Comparison of ENCODE assay signal across 8 cellular contexts in the genomic region with DNA sequence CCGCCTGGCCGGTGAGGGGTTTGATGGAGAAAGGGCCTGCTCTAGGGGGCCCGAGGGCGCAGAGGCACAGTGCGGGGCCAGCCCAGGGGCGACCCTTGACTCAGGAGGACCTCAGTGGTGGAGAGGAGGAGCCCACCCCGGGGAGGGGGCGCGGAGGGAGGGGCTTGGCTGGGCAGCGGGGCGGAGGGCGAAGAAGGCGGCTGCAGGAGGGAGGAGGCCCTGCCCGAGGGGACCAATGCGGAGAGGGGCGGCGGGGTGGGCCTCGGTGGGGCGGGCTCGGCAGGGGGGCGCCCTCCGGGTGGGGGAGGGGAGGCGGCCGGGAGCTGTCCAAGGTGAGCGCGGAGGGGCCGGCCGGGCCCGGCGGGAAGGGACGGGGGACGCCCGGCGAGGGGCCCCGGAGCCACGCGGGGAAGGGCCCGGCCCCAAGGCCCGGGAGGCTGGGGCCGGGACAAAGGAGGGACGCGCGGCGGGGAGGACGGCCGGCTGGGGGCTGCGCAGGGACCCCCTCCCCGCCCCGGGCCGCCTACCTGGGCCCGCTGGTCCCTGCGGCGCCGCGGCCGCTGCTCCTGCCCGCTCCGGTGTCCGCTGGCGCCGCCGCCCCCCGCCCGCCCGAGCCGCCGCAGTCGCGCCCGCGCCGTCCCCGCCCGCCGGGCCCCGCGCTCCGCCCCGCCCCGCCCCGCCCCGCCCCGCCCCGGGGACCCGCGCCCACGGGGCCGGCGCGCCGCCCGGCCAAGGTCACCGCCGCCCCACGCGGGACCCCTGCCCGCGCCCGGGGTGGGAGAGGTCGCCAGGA. TPM values are rescaled to one million over a fixed set of nuclear protein-coding genes. Genes with fewer than 3 reads are reported as not detected.
DNase-seq lines count a peak whose midpoint lies in the region; ATAC-seq and TF ChIP-seq lines count a peak whose summit lies in the region.

A gene with protein sequence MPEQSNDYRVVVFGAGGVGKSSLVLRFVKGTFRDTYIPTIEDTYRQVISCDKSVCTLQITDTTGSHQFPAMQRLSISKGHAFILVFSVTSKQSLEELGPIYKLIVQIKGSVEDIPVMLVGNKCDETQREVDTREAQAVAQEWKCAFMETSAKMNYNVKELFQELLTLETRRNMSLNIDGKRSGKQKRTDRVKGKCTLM (minus strand): TSS at position 596 of the 793 bp plus-strand sequence. CDS start 3,566 bp downstream, outside the sequence.

- no peaks in the 10 kb centered on the region for H3K9me3 ChIP-seq in ectodermal cell (ENCODE audit: control insufficient read depth, low read length)
- H3K9me3 ChIP-seq in naive thymus-derived CD4-positive, alpha-beta T cell (ENCODE audit: control insufficient read depth in 2 of 3, low read length in 3 of 3), result no peaks in the 10 kb centered on the region

- CTCF ChIA-PET in naive thymus-derived CD4-positive, alpha-beta T cell (lab: Charles Lee), result no interaction called here

- peaks cover 11 to 29% (median 18%) of the 10 kb centered on the region in 5 donors for H3K27me3 Mint-ChIP-seq in naive thymus-derived CD4-positive, alpha-beta T cell

- 1% methylated on average over 100 of the region's 100 CpGs for WGBS in ectodermal cell, 2 experiments

- H3K4me1 ChIP-seq in ectodermal cell (ENCODE audit: control insufficient read depth, insufficient read depth, low read length), result peaks cover 16% of the 10 kb centered on the region
- H3K4me1 ChIP-seq in naive thymus-derived CD4-positive, alpha-beta T cell (ENCODE audit: control insufficient read depth in 2 of 2, insufficient read depth in 2 of 2, low read length in 2 of 2), result peaks cover 0 to 8% of the 10 kb centered on the region in 2 donors

- POLR2A ChIA-PET in naive thymus-derived CD4-positive, alpha-beta T cell (lab: Charles Lee), result no interaction called here

- H3K36me3 ChIP-seq in ectodermal cell (ENCODE audit: control insufficient read depth, insufficient read depth, low read length), result no peaks in the 10 kb centered on the region
- no peaks in the 10 kb centered on the region for H3K36me3 ChIP-seq in naive thymus-derived CD4-positive, alpha-beta T cell (ENCODE audit: control insufficient read depth in 2 of 3, insufficient read depth in 3 of 3, low read length in 3 of 3)

- TF ChIP-seq CTCF in HL-60 (IDR thresholded peaks at IDR 0.05; ENCODE audit: insufficient read depth, low read length), result no peak

- H3K36me3 Mint-ChIP-seq in naive thymus-derived CD4-positive, alpha-beta T cell, result peaks cover 0 to 4% (median 0%) of the 10 kb centered on the region in 5 donors

- H3K4me1 Mint-ChIP-seq in naive thymus-derived CD4-positive, alpha-beta T cell, result peaks cover 0 to 10% (median 4%) of the 10 kb centered on the region in 7 donors

- intact Hi-C loops in naive thymus-derived CD4-positive, alpha-beta T cell (cut with micrococcal nuclease), result no loop called here

- H3K27ac Mint-ChIP-seq in naive thymus-derived CD4-positive, alpha-beta T cell, result peak within 1 kb of the TSS in 1 of 9 donors; percentile 47

- peak within 1 kb of the TSS; percentile 25 for H3K4me3 ChIP-seq in HL-60 (replicated peaks; ENCODE audit: insufficient read depth, low read length)
- H3K4me3 ChIP-seq in ectodermal cell (ENCODE audit: insufficient read depth, low read depth, low read length), result peak within 1 kb of the TSS; percentile 42
- no peak within 1 kb of the TSS for H3K4me3 ChIP-seq in naive thymus-derived CD4-positive, alpha-beta T cell (ENCODE audit: low read length)

- peaks cover 0 to 2% (median under 1%) of the 10 kb centered on the region in 11 donors for H3K9me3 Mint-ChIP-seq in naive thymus-derived CD4-positive, alpha-beta T cell

- peak within 1 kb of the TSS in 9 of 10 donors; percentile 38 to 78 (median 55) for H3K4me3 Mint-ChIP-seq in naive thymus-derived CD4-positive, alpha-beta T cell

- DNase-seq in AG08395 (ENCODE audit: low spot score) (peak; percentile 31), HL-60 (ENCODE audit: low read depth in 1 of 2, low spot score in 1 of 2) (no peak), NCI-H2107 treated with DMSO at 0.1 percent for 48 hours (lab: John Stamatoyannopoulos, UW; ENCODE audit: unreplicated experiment) (no peak), NCI-H2171 treated with DMSO at 0.1 percent for 48 hours (lab: John Stamatoyannopoulos, UW) (no peak)
- DNase-seq in naive thymus-derived CD4-positive, alpha-beta T cell, result no peak
- no peak for DNase-seq in stimulated activated CD4-positive, alpha-beta T cell treated with anti-CD3 and anti-CD28 coated beads, Interleukin-2, amount 100 ng/mL, for 48 hours

- H3K27me3 ChIP-seq in HL-60 (ENCODE audit: insufficient read depth, poor library complexity, severe bottlenecking), result peaks cover 16% of the 10 kb centered on the region
- peaks cover 30% of the 10 kb centered on the region for H3K27me3 ChIP-seq in ectodermal cell (ENCODE audit: control insufficient read depth, insufficient read depth, low read length, poor library complexity, severe bottlenecking)
- H3K27me3 ChIP-seq in naive thymus-derived CD4-positive, alpha-beta T cell (ENCODE audit: control insufficient read depth in 2 of 2, insufficient read depth in 2 of 2, low read length in 2 of 2), result peaks cover 0 to 19% of the 10 kb centered on the region in 2 donors

- no peak within 1 kb of the TSS for H3K27ac ChIP-seq in HL-60 (replicated peaks)
- no peak within 1 kb of the TSS for H3K27ac ChIP-seq in ectodermal cell (ENCODE audit: insufficient read depth, low read depth, low read length, poor library complexity, severe bottlenecking)
- H3K27ac ChIP-seq in naive thymus-derived CD4-positive, alpha-beta T cell (ENCODE audit: low read depth, low read length), result no peak within 1 kb of the TSS

- no peak for ATAC-seq in naive thymus-derived CD4-positive, alpha-beta T cell
- ATAC-seq in GM21447 (IDR thresholded peaks at IDR 0.05; ENCODE audit: unreplicated experiment), result no peak

RNA-seq across cellular contexts. Expression of the gene that starts here (rescaled TPM):
- polyA plus RNA-seq in ectodermal cell (2013, experiment 1 of 4), result 6.1 TPM
- 6.2 TPM for polyA plus RNA-seq in ectodermal cell (2013, experiment 2 of 4)
- polyA plus RNA-seq in ectodermal cell (2013, experiment 3 of 4), result 6.2 TPM
- 5.2 TPM for polyA plus RNA-seq in ectodermal cell (2013, experiment 4 of 4)
- total RNA-seq in naive thymus-derived CD4-positive, alpha-beta T cell, result under 1 TPM in 4 of 5 experiments, not detected in 1; 0.07 to 0.53 (median 0.33) TPM
- polyA plus RNA-seq in naive thymus-derived CD4-positive, alpha-beta T cell, result not detected
